In the genomic region with DNA sequence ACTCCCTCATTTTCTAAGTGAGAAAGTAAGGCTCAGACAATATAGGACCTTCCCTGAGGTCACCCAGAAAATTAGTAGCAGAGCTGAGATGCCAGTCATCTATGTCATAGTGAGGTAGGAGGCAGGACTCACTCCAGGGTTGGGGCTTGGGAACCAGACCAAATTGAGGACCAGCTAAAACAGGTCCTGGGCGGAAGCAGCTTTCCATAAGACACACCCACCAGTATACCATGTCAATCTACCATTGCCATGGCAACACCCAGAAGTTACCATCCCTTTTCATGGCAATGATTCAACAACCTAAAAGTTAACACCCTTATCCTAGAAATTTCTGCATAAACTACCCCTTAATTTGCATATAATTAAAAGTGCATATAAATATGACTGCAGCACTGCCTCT, we compare ENCODE assay signal across 27 cellular contexts. TPM values are rescaled to one million over a fixed set of nuclear protein-coding genes. Genes with fewer than 3 reads are reported as not detected.
"Had no signal": no experiment of that assay in that cellular context is flagged by ENCODE, and none has a peak within 500 bp of the region (broad histone marks: within the 10 kb centered on the region; RNA-seq: fewer than 3 reads in every experiment).

No MANE protein-coding gene starts in this region.

- H3K27me3 Mint-ChIP-seq: progenitor cell of endocrine pancreas had no signal

- H3K27ac Mint-ChIP-seq: dendritic cell treated with granulocyte-macrophage colony-stimulating factor and Interleukin-4, amounts not matched to agents 40 ng/mL and 50 ng/mL, for 4 days; natural killer cell treated with Interleukin-12 subunit alpha and Interleukin-12 subunit beta and Interleukin-15 and Interleukin-18, amount 100 ng/mL, for 72 hours; neural progenitor cell; progenitor cell of endocrine pancreas; stimulated activated memory B cell treated with anti-CD40 and anti-IgM and Interleukin-4, amounts not matched to agents 10 μg/mL and 1 μg/mL and 100 μg/mL, for 72 hours; stimulated activated naive CD8-positive, alpha-beta T cell treated with anti-CD3 and anti-CD28 coated beads, Interleukin-15, Interleukin-2, amounts not matched to agents 100 ng/mL and 50 ng/mL, for 24 hours had no signal

- H3K4me3 Mint-ChIP-seq: dendritic cell treated with granulocyte-macrophage colony-stimulating factor and Interleukin-4, amounts not matched to agents 40 ng/mL and 50 ng/mL, for 4 days; natural killer cell treated with Interleukin-12 subunit alpha and Interleukin-12 subunit beta and Interleukin-15 and Interleukin-18, amount 100 ng/mL, for 72 hours; neural progenitor cell; stimulated activated memory B cell treated with anti-CD40 and anti-IgM and Interleukin-4, amounts not matched to agents 10 μg/mL and 1 μg/mL and 100 μg/mL, for 72 hours; stimulated activated naive CD8-positive, alpha-beta T cell treated with anti-CD3 and anti-CD28 coated beads, Interleukin-15, Interleukin-2, amounts not matched to agents 100 ng/mL and 50 ng/mL, for 24 hours had no signal

- ATAC-seq: gastrocnemius medialis; heart right ventricle; left lobe of liver; natural killer cell treated with Interleukin-12 subunit alpha and Interleukin-12 subunit beta and Interleukin-15 and Interleukin-18, amount 100 ng/mL, for 72 hours; pancreas; right cardiac atrium; stimulated activated memory B cell treated with anti-CD40 and anti-IgM and Interleukin-4, amounts not matched to agents 10 μg/mL and 1 μg/mL and 100 μg/mL, for 72 hours; upper lobe of right lung had no signal

- H3K9me3 Mint-ChIP-seq: dendritic cell treated with granulocyte-macrophage colony-stimulating factor and Interleukin-4, amounts not matched to agents 40 ng/mL and 50 ng/mL, for 4 days; natural killer cell treated with Interleukin-12 subunit alpha and Interleukin-12 subunit beta and Interleukin-15 and Interleukin-18, amount 100 ng/mL, for 72 hours; stimulated activated memory B cell treated with anti-CD40 and anti-IgM and Interleukin-4, amounts not matched to agents 10 μg/mL and 1 μg/mL and 100 μg/mL, for 72 hours; stimulated activated naive CD8-positive, alpha-beta T cell treated with anti-CD3 and anti-CD28 coated beads, Interleukin-15, Interleukin-2, amounts not matched to agents 100 ng/mL and 50 ng/mL, for 24 hours had no signal

- FAIRE-seq: colon, endothelial cell of umbilical vein, pancreas had no signal

- DNase-seq: gastrocnemius medialis; heart right ventricle; islet precursor cell; midbrain; nucleus accumbens; pancreas; right cardiac atrium; spleen; stimulated activated CD4-positive, alpha-beta T cell treated with anti-CD3 and anti-CD28 coated beads, Interleukin-15, amount 100 ng/mL, for 24 hours; stimulated activated CD4-positive, alpha-beta T cell treated with anti-CD3 and anti-CD28 coated beads, Interleukin-1b, Interleukin-23, amount 100 ng/mL, for 48 hours; stimulated activated CD4-positive, alpha-beta T cell treated with anti-CD3 and anti-CD28 coated beads, Interleukin-4, amount 100 ng/mL, for 24 hours; upper lobe of right lung had no signal

- H3K9ac ChIP-seq: neural progenitor cell had no signal

- H3K27me3 ChIP-seq: gastrocnemius medialis, neural progenitor cell, pancreas, tibial nerve, upper lobe of right lung, vagina had no signal

- H3K9me3 ChIP-seq: gastrocnemius medialis, heart right ventricle, pancreas, spleen, tibial nerve, upper lobe of right lung, vagina had no signal

- H3K4me3 ChIP-seq: gastrocnemius medialis, heart right ventricle, neural progenitor cell, pancreas, spleen, tibial nerve, upper lobe of right lung, vagina had no signal

- H3K4me1 ChIP-seq: gastrocnemius medialis, pancreas, upper lobe of right lung, vagina had no signal

- H3K27ac ChIP-seq: gastrocnemius medialis, heart right ventricle, neural progenitor cell, pancreas, spleen, tibial nerve, upper lobe of right lung, vagina had no signal

- H3K36me3 ChIP-seq: gastrocnemius medialis, heart right ventricle, neural progenitor cell, pancreas, spleen, tibial nerve, upper lobe of right lung, vagina had no signal

- H3K36me3 Mint-ChIP-seq: natural killer cell treated with Interleukin-12 subunit alpha and Interleukin-12 subunit beta and Interleukin-15 and Interleukin-18, amount 100 ng/mL, for 72 hours; stimulated activated memory B cell treated with anti-CD40 and anti-IgM and Interleukin-4, amounts not matched to agents 10 μg/mL and 1 μg/mL and 100 μg/mL, for 72 hours had no signal

- H2AFZ ChIP-seq: neural progenitor cell had no signal

- H3K4me2 ChIP-seq: neural progenitor cell had no signal

RNA-seq across cellular contexts. Expression of a gene that starts 30.2 kb away (rescaled TPM):
- total RNA-seq: endothelial cell of umbilical vein, fibroblast of lung, gastrocnemius medialis, heart right ventricle, left lobe of liver, lower leg skin, pancreas, progenitor cell of endocrine pancreas, right cardiac atrium, spleen, temporal lobe, tibial nerve, vagina had no signal
- polyA plus RNA-seq: endothelial cell of umbilical vein, esophagus, fibroblast of lung, heart right ventricle, pancreas, right cardiac atrium, spleen had no signal
